1 cellular context compared by ENCODE assay signal in genomic region chr17:44344939-44345496, GRCh38.
TF ChIP-seq lines count a peak whose summit lies in the region.

GRN (plus strand) TSS chr17:44345302; CDS start chr17:44349165, 3,863 bp downstream.

TF ChIP-seq in GM12878, 131 proteins besides CTCF, POLR2A, EP300 and RAD21 (continued from another document):
- TF ChIP-seq ZNF592 (IDR thresholded peaks at IDR 0.05) (no peak), POU2F2 (IDR thresholded peaks at IDR 0.05; ENCODE audit: borderline replicate concordance, low read depth, low read length) (no peak), E2F8 (IDR thresholded peaks at IDR 0.05; ENCODE audit: low read depth, partially characterized antibody) (no peak), SP1 (IDR thresholded peaks at IDR 0.05; ENCODE audit: low read depth, low read length) (peak; percentile 91), PKNOX1 (IDR thresholded peaks at IDR 0.05) (peak; percentile 24; the same call in 1 of the 2 replicates), SMARCA5 (IDR thresholded peaks at IDR 0.05) (no peak), CHD4 (IDR thresholded peaks at IDR 0.05) (no peak), ZBTB40 (IDR thresholded peaks at IDR 0.05; ENCODE audit: borderline replicate concordance) (no peak), TCF7 (IDR thresholded peaks at IDR 0.05; ENCODE audit: borderline replicate concordance) (no peak), SIN3A (IDR thresholded peaks at IDR 0.05; ENCODE audit: low read depth, low read length) (peak; percentile 96), EZH2 (IDR thresholded peaks at IDR 0.05; ENCODE audit: borderline replicate concordance, control insufficient read depth, low read depth, low read length) (no peak), RCOR1 (conservative IDR thresholded peaks at IDR 0.05; ENCODE audit: low read depth, low read length) (no peak), IKZF2 (IDR thresholded peaks at IDR 0.05) (peak in 1 of 2 experiments; percentile 7; a peak in 1 of 4 replicates), TCF3 (IDR thresholded peaks at IDR 0.05; ENCODE audit: borderline replicate concordance, insufficient read depth, low read depth, low read length) (no peak), CBFB (IDR thresholded peaks at IDR 0.05; ENCODE audit: low read depth) (no peak), FOS (IDR thresholded peaks at IDR 0.05; ENCODE audit: borderline replicate concordance, extremely low read depth, insufficient read length) (peak; percentile 60), PML (IDR thresholded peaks at IDR 0.05; ENCODE audit: low read length) (peak; percentile 77), BRCA1 (IDR thresholded peaks at IDR 0.05; ENCODE audit: low read depth, low read length) (no peak), NFIC (IDR thresholded peaks at IDR 0.05; ENCODE audit: low read depth, low read length) (peak; percentile 89), SIX5 (IDR thresholded peaks at IDR 0.05; ENCODE audit: low read depth, low read length, severe bottlenecking) (no peak), YY1 (IDR thresholded peaks at IDR 0.05; ENCODE audit: low read depth, low read length) (peak; percentile 65), MTA3 (IDR thresholded peaks at IDR 0.05; ENCODE audit: borderline replicate concordance, low read length) (no peak), SMC3 (IDR thresholded peaks at IDR 0.05; ENCODE audit: borderline replicate concordance, low read length) (no peak), DPF2 (IDR thresholded peaks at IDR 0.05) (no peak), NKRF (conservative IDR thresholded peaks at IDR 0.05) (peak; percentile 85), NR2C1 (IDR thresholded peaks at IDR 0.05) (no peak), TBL1XR1 (IDR thresholded peaks at IDR 0.05; ENCODE audit: low read depth, low read length) (no peak), ZNF274 (IDR thresholded peaks at IDR 0.05; ENCODE audit: insufficient read depth, insufficient read length) (no peak), SUPT20H (IDR thresholded peaks at IDR 0.05; ENCODE audit: borderline replicate concordance, control insufficient read depth, low read depth, low read length) (no peak), BCL3 (IDR thresholded peaks at IDR 0.05; ENCODE audit: borderline replicate concordance, insufficient read depth, low read depth, low read length, poor library complexity, severe bottlenecking) (no peak), HSF1 (IDR thresholded peaks at IDR 0.05; ENCODE audit: low read depth, low read length) (no peak), REST (IDR thresholded peaks at IDR 0.05; ENCODE audit: low read depth, low read length) (no peak), TCF12 (IDR thresholded peaks at IDR 0.05; ENCODE audit: low read depth, low read length) (peak; percentile 68; the same call in 1 of the 2 replicates), HDAC2 (IDR thresholded peaks at IDR 0.05) (no peak), CHD2 (IDR thresholded peaks at IDR 0.05; ENCODE audit: borderline replicate concordance, low read depth, low read length) (peak; percentile 84), ZNF24 (IDR thresholded peaks at IDR 0.05) (no peak), IKZF1 (conservative IDR thresholded peaks at IDR 0.05) (no peak), EED (IDR thresholded peaks at IDR 0.05; ENCODE audit: low read depth) (no peak), ZNF622 (IDR thresholded peaks at IDR 0.05) (no peak)
